In genomic region chr22:42677936-42678335, GRCh38 we compare ENCODE assay signal across 5 cellular contexts. TPM values are rescaled to one million over a fixed set of nuclear protein-coding genes. Genes with fewer than 3 reads are reported as not detected.
"Had no signal": no experiment of that assay in that cellular context is flagged by ENCODE, and none has a peak within 500 bp of the region (broad histone marks: within the 10 kb centered on the region; RNA-seq: fewer than 3 reads in every experiment).

No MANE protein-coding gene starts in this region.

RNA-seq across cellular contexts. Expression of gene ATP5MGL, which starts 37.5 kb away (rescaled TPM):
- total RNA-seq: omental fat pad, thoracic aorta had no signal
- polyA plus RNA-seq: neural cell, ovary, stomach had no signal

RNA-seq across cellular contexts. Expression of gene A4GALT, which starts 42.7 kb away (rescaled TPM):
- polyA plus RNA-seq: neural cell had no signal
